18 cellular contexts compared by ENCODE assay signal in genomic region chr12:93273834-93274705, GRCh38.
DNase-seq lines count a peak whose midpoint lies in the region; TF ChIP-seq lines count a peak whose summit lies in the region.
"Had no signal": no experiment of that assay in that cellular context is flagged by ENCODE, and none has a peak within 500 bp of the region (broad histone marks: within the 10 kb centered on the region; RNA-seq: fewer than 3 reads in every experiment).

No MANE protein-coding gene starts in this region.

- peaks cover 11% of the 10 kb centered on the region for H3K4me1 Mint-ChIP-seq in endodermal cell

- H3K9me3 ChIP-seq in endodermal cell (ENCODE audit: control insufficient read depth, low read length): no peaks in the 10 kb centered on the region
- H3K9me3 ChIP-seq: SK-N-SH had no signal

- no peak overlapping the region for H3K27ac ChIP-seq in endodermal cell (ENCODE audit: low read depth, low read length)
- H3K27ac ChIP-seq: 22Rv1, hepatocyte, WERI-Rb-1 had no signal

- DNase-seq in DMS53 (lab: John Stamatoyannopoulos, UW) (peak; percentile 16), DMS53 treated with DMSO at 0.1 percent for 48 hours (lab: John Stamatoyannopoulos, UW; ENCODE audit: unreplicated experiment) (no peak), NCI-H69 (lab: John Stamatoyannopoulos, UW) (peak; percentile 5), endodermal cell (peak; percentile 68), retina (peak; percentile 45), T-helper 9 cell (no peak), NCI-H2227 treated with DMSO at 0.1 percent for 48 hours (lab: John Stamatoyannopoulos, UW) (no peak), foreskin melanocyte (no peak)
- DNase-seq: activated CD8-positive, alpha-beta memory T cell treated with anti-CD3 and anti-CD28 coated beads, Interleukin-2, amount 50 U/mL, for 48 hours; GF-D8; left cardiac atrium; OCI-M1; SK-N-SH; stimulated activated CD4-positive, alpha-beta T cell treated with anti-CD3 and anti-CD28 coated beads, Interleukin-4, amount 100 ng/mL, for 24 hours; WERI-Rb-1 had no signal

- H3K27me3 Mint-ChIP-seq in endodermal cell (ENCODE audit: insufficient read depth): peaks cover 6% of the 10 kb centered on the region

- H3K9ac ChIP-seq in endodermal cell (ENCODE audit: extremely low read depth, low read length, poor library complexity, severe bottlenecking): no peak overlapping the region
- H3K9ac ChIP-seq: SK-N-SH had no signal

- 70 to 90% methylated on average over 3 to 8 of the region's 8 CpGs for WGBS in endodermal cell (ENCODE audit: insufficient coverage in 1 of 2, insufficient read length in 1 of 2), 2 experiments

- H3K4me3 Mint-ChIP-seq in endodermal cell: no peak overlapping the region
- H3K4me3 Mint-ChIP-seq: CD8-positive, alpha-beta memory T cell had no signal

- no peaks in the 10 kb centered on the region for H3K36me3 Mint-ChIP-seq in endodermal cell (ENCODE audit: low read depth)
- H3K36me3 Mint-ChIP-seq: CD8-positive, alpha-beta memory T cell had no signal

- peaks cover 9% of the 10 kb centered on the region for H3K9me3 Mint-ChIP-seq in endodermal cell

- TF ChIP-seq CTCF in endodermal cell (conservative IDR thresholded peaks at IDR 0.05): no peak

- H3K27ac Mint-ChIP-seq in endodermal cell: no peak overlapping the region
- H3K27ac Mint-ChIP-seq: CD8-positive, alpha-beta memory T cell had no signal

- H3K27me3 ChIP-seq in endodermal cell (ENCODE audit: control insufficient read depth, insufficient read depth, low read length, poor library complexity, severe bottlenecking): no peaks in the 10 kb centered on the region
- H3K27me3 ChIP-seq: hepatocyte had no signal

- H3K4me1 ChIP-seq in endodermal cell (ENCODE audit: control insufficient read depth, insufficient read depth, low read length): no peaks in the 10 kb centered on the region

- no peak overlapping the region for H3K4me3 ChIP-seq in endodermal cell (ENCODE audit: low read length)
- H3K4me3 ChIP-seq: hepatocyte had no signal

- H3K36me3 ChIP-seq in endodermal cell (ENCODE audit: control insufficient read depth, insufficient read depth, low read length): no peaks in the 10 kb centered on the region
- H3K36me3 ChIP-seq: WERI-Rb-1 had no signal

Comparison
In these comparisons a context has a peak if more than half of its experiments do, and no peak if none do; other contexts are left out.
1. DNase-seq: peak in DMS53 (single experiment), NCI-H69 (single experiment), endodermal cell (single experiment) and retina (single experiment); none in DMS53 treated with DMSO at 0.1 percent for 48 hours (single experiment), T-helper 9 cell (single experiment), NCI-H2227 treated with DMSO at 0.1 percent for 48 hours (single experiment) and foreskin melanocyte (single experiment).